ENCODE assay signal across 18 cellular contexts in the genomic region with DNA sequence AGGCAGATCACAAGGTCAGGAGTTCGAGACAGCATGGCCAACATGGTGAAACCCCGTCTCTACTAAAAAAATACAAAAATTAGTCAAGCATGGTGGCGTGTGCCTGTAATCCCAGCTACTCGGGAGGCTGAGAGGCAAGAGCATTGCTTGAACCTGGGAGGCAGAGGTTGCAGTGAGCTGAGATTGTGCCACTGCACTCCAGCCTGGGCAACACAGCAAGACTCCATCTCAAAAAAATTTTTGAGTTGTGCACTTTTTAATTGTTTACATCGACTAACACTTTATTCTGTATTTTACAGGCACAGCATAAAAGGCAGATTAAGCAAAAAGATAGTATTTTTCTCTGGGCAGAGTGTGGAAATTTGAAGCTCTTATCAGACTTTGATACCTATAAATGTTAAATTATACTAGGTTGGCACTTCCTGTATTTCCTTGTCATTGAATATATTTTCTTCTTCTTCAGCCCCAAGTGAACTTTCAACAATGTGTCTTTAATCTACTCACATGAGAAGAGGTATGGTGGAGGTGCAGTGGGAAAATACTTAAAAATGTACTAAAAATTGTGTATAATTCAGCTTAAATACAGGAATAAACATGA.
"Had no signal": no experiment of that assay in that cellular context is flagged by ENCODE, and none has a peak within 500 bp of the region (broad histone marks: within the 10 kb centered on the region; RNA-seq: fewer than 3 reads in every experiment).

No MANE protein-coding gene starts in this region.

- H3K4me3 ChIP-seq: coronary artery, ovary, prostate gland, thyroid gland had no signal

- H3K27me3 ChIP-seq: ovary, thyroid gland had no signal

- H3K4me1 ChIP-seq: prostate gland, thyroid gland had no signal

- H3K9me3 ChIP-seq: ovary, prostate gland, thyroid gland had no signal

- ATAC-seq: left ventricle myocardium superior; stimulated activated naive CD8-positive, alpha-beta T cell treated with anti-CD3 and anti-CD28 coated beads, Interleukin-15, Interleukin-2, amounts not matched to agents 100 U/mL and 50 U/mL, for 24 hours had no signal

- DNase-seq: activated naive CD4-positive, alpha-beta T cell treated with Interleukin-2 at 50 U/mL for 16 hours; activated naive CD8-positive, alpha-beta T cell treated with anti-CD3 and anti-CD28 coated beads, Interleukin-2, amount 10 ng/mL, durations not matched to agents 7 days and 5 days; activated T-cell treated with anti-CD3 and anti-CD28 coated beads, Interleukin-2, amount 50 U/mL, for 48 hours; amygdala; immature natural killer cell; kidney glomerular epithelial cell; left ventricle myocardium superior; midbrain; ovary; stimulated activated CD4-positive, alpha-beta T cell treated with anti-CD3 and anti-CD28 coated beads, Interleukin-12 subunit alpha, Interleukin-12 subunit beta, amount 100 ng/mL, for 4 hours; stimulated activated CD4-positive, alpha-beta T cell treated with anti-CD3 and anti-CD28 coated beads, Interleukin-4, amount 100 ng/mL, for 4 hours; stimulated activated naive CD8-positive, alpha-beta T cell treated with anti-CD3 and anti-CD28 coated beads, Interleukin-15, Interleukin-2, amounts not matched to agents 100 U/mL and 50 U/mL, for 24 hours; T-helper 1 cell; thyroid gland had no signal

- H3K27ac ChIP-seq: coronary artery, ovary, thyroid gland had no signal

- H3K36me3 ChIP-seq: ovary, prostate gland, thyroid gland had no signal

- FAIRE-seq: bronchial epithelial cell, TTC549 had no signal
